In genomic region chr6:13573669-13574110, GRCh38 we compare ENCODE assay signal across 8 cellular contexts. TPM values are rescaled to one million over a fixed set of nuclear protein-coding genes. Genes with fewer than 3 reads are reported as not detected.
DNase-seq lines count a peak whose midpoint lies in the region; ATAC-seq and TF ChIP-seq lines count a peak whose summit lies in the region.

No MANE protein-coding gene starts in this region.

- DNase-seq in Caco-2 (peak in 1 of 2 experiments; percentile 21), HuH-7 (ENCODE audit: low spot score) (peak; percentile 14), fibroblast of the aortic adventitia (ENCODE audit: low read depth) (peak; percentile 27), nephron progenitor cell (peak; percentile 20)
- no peak for DNase-seq in activated CD8-positive, alpha-beta T cell treated with anti-CD3 and anti-CD28 coated beads, Interleukin-2, amount 10 ng/mL, durations not matched to agents 7 days and 5 days

- H3K27me3 ChIP-seq in Caco-2 (replicated peaks; ENCODE audit: control insufficient read depth, insufficient read depth, low read length): no peaks in the 10 kb centered on the region

- no peaks in the 10 kb centered on the region for H3K27me3 Mint-ChIP-seq in Caco-2 (ENCODE audit: insufficient read depth, unreplicated experiment)
- H3K27me3 Mint-ChIP-seq in activated CD8-positive, alpha-beta T cell treated with anti-CD3 and anti-CD28 coated beads, Interleukin-2, amount 10 ng/mL, durations not matched to agents 7 days and 5 days (ENCODE audit: low read depth): peaks cover 6% of the 10 kb centered on the region
- peaks cover 8% of the 10 kb centered on the region for H3K27me3 Mint-ChIP-seq in nephron progenitor cell (ENCODE audit: low read depth, poor library complexity)

- H3K36me3 Mint-ChIP-seq in Caco-2 (ENCODE audit: insufficient read depth, unreplicated experiment) (peaks cover 11% of the 10 kb centered on the region), nephron progenitor cell (ENCODE audit: low read depth) (peaks cover 22% of the 10 kb centered on the region)
- peaks cover 8% of the 10 kb centered on the region for H3K36me3 Mint-ChIP-seq in activated CD8-positive, alpha-beta T cell treated with anti-CD3 and anti-CD28 coated beads, Interleukin-2, amount 10 ng/mL, durations not matched to agents 7 days and 5 days (ENCODE audit: low read depth)

- CTCF ChIA-PET in Caco-2 (lab: Charles Lee): interaction anchor here (1.7 to 2.8 kb wide), 3 partner anchors 42 to 87 kb away, joined by 12 to 51 read pairs (median 14); partner anchors contain the start of gene NOL7
- CTCF ChIA-PET in activated CD8-positive, alpha-beta T cell treated with anti-CD3 and anti-CD28 coated beads, Interleukin-2, amount 10 ng/mL, durations not matched to agents 7 days and 5 days (lab: Charles Lee): interaction anchor here (1.1 to 5.7 kb wide), 13 partner anchors 13 to 244 kb away, joined by 3 to 81 read pairs (median 10); partner anchors contain the start of genes GFOD1, NOL7 and TBC1D7

- no peak for ATAC-seq in activated CD8-positive, alpha-beta T cell treated with anti-CD3 and anti-CD28 coated beads, Interleukin-2, amount 10 ng/mL, durations not matched to agents 7 days and 5 days
- ATAC-seq in HG03097 (IDR thresholded peaks at IDR 0.05; ENCODE audit: low FRiP score, unreplicated experiment): no peak
- no peak for ATAC-seq in GM18511 (IDR thresholded peaks at IDR 0.05; ENCODE audit: unreplicated experiment)
- no peak for ATAC-seq in GM21360 (IDR thresholded peaks at IDR 0.05; ENCODE audit: unreplicated experiment)

- intact Hi-C loops in Caco-2 (cut with micrococcal nuclease; ENCODE audit: unreplicated experiment): loop anchor here (1.0 to 5.0 kb wide), 4 partner anchors 42 to 245 kb away; partner anchors contain the start of genes GFOD1, NOL7 and TBC1D7

- TF ChIP-seq CTCF in Caco-2 (IDR thresholded peaks at IDR 0.05; ENCODE audit: insufficient read depth in 1 of 2, low read depth in 1 of 2, low read length in 1 of 2, severe bottlenecking in 1 of 2, unreplicated experiment in 1 of 2): no peak
- TF ChIP-seq CTCF in fibroblast of the aortic adventitia (IDR thresholded peaks at IDR 0.05; ENCODE audit: insufficient read depth, low read length): no peak
- TF ChIP-seq CTCF in nephron progenitor cell (IDR thresholded peaks at IDR 0.05): no peak

- H3K4me1 ChIP-seq in Caco-2: peaks cover 14% of the 10 kb centered on the region

- H3K27ac Mint-ChIP-seq in Caco-2 (ENCODE audit: unreplicated experiment) (no peak overlapping the region), nephron progenitor cell (peak overlapping the region; percentile 92)
- H3K27ac Mint-ChIP-seq in activated CD8-positive, alpha-beta T cell treated with anti-CD3 and anti-CD28 coated beads, Interleukin-2, amount 10 ng/mL, durations not matched to agents 7 days and 5 days: peak overlapping the region; percentile 98

- H3K9me3 ChIP-seq in Caco-2: no peaks in the 10 kb centered on the region

- POLR2A ChIA-PET in Caco-2 (lab: Charles Lee): interaction anchor here (1.0 to 3.3 kb wide), 3 partner anchors 31 to 42 kb away, joined by 3 to 30 read pairs (median 6); partner anchors contain the start of gene NOL7
- POLR2A ChIA-PET in activated CD8-positive, alpha-beta T cell treated with anti-CD3 and anti-CD28 coated beads, Interleukin-2, amount 10 ng/mL, durations not matched to agents 7 days and 5 days (lab: Charles Lee): interaction anchor here (0.8 to 2.1 kb wide), 4 partner anchors 41 to 269 kb away, joined by 3 to 31 read pairs (median 10); partner anchors contain the start of genes NOL7 and TBC1D7

- peak overlapping the region; percentile 85 for H3K4me3 Mint-ChIP-seq in Caco-2 (ENCODE audit: unreplicated experiment)
- H3K4me3 Mint-ChIP-seq in activated CD8-positive, alpha-beta T cell treated with anti-CD3 and anti-CD28 coated beads, Interleukin-2, amount 10 ng/mL, durations not matched to agents 7 days and 5 days: peak overlapping the region; percentile 93
- H3K4me3 Mint-ChIP-seq in nephron progenitor cell: peak overlapping the region; percentile 93

- H3K4me1 Mint-ChIP-seq in Caco-2 (ENCODE audit: low read depth, unreplicated experiment) (peaks cover 10% of the 10 kb centered on the region), nephron progenitor cell (peaks cover 35% of the 10 kb centered on the region)
- peaks cover 20% of the 10 kb centered on the region for H3K4me1 Mint-ChIP-seq in activated CD8-positive, alpha-beta T cell treated with anti-CD3 and anti-CD28 coated beads, Interleukin-2, amount 10 ng/mL, durations not matched to agents 7 days and 5 days (ENCODE audit: low read depth)

- no peaks in the 10 kb centered on the region for H3K36me3 ChIP-seq in Caco-2 (ENCODE audit: control insufficient read depth, insufficient read depth, low read length)

- TSS peak; percentile 74 for BruUV-seq in Caco-2 (replicated peaks; lab: Mats Ljungman, UMichigan)

- H3K4me3 ChIP-seq in Caco-2 (ENCODE audit: low read depth, low read length) (peak overlapping the region; percentile 67), fibroblast of the aortic adventitia (ENCODE audit: low read depth, low read length) (peak overlapping the region; percentile 78)

- H3K9me3 Mint-ChIP-seq in Caco-2 (ENCODE audit: unreplicated experiment): no peaks in the 10 kb centered on the region
- H3K9me3 Mint-ChIP-seq in activated CD8-positive, alpha-beta T cell treated with anti-CD3 and anti-CD28 coated beads, Interleukin-2, amount 10 ng/mL, durations not matched to agents 7 days and 5 days (ENCODE audit: insufficient read depth): peaks cover 6% of the 10 kb centered on the region
- peaks cover 24% of the 10 kb centered on the region for H3K9me3 Mint-ChIP-seq in nephron progenitor cell

RNA-seq across cellular contexts. Expression of gene SIRT5, which starts 0.7 kb away (rescaled TPM):
- total RNA-seq in Caco-2 (2022): 17.9 and 19.0 TPM in 2 replicates
- total RNA-seq in activated CD8-positive, alpha-beta T cell treated with anti-CD3 and anti-CD28 coated beads, Interleukin-2, amount 10 ng/mL, durations not matched to agents 7 days and 5 days: 10 to 100 TPM in 1 of 2 experiments, 1 to 10 TPM in 1; 9.2 to 12.1 TPM
- 4.9 and 8.6 TPM in 2 replicates for total RNA-seq in fibroblast of the aortic adventitia (ENCODE audit: low replicate concordance)

RNA-seq across cellular contexts. Expression of gene NOL7, which starts 41.4 kb away (rescaled TPM):
- total RNA-seq in Caco-2 (2022) (85.4 and 92.9 TPM in 2 replicates), fibroblast of the aortic adventitia (ENCODE audit: low replicate concordance) (64.6 and 181 TPM in 2 replicates)
- 10 to 100 TPM; 67.3 to 71.6 TPM for total RNA-seq in activated CD8-positive, alpha-beta T cell treated with anti-CD3 and anti-CD28 coated beads, Interleukin-2, amount 10 ng/mL, durations not matched to agents 7 days and 5 days
